ENCODE assay signal across 2 cellular contexts in the genomic region with DNA sequence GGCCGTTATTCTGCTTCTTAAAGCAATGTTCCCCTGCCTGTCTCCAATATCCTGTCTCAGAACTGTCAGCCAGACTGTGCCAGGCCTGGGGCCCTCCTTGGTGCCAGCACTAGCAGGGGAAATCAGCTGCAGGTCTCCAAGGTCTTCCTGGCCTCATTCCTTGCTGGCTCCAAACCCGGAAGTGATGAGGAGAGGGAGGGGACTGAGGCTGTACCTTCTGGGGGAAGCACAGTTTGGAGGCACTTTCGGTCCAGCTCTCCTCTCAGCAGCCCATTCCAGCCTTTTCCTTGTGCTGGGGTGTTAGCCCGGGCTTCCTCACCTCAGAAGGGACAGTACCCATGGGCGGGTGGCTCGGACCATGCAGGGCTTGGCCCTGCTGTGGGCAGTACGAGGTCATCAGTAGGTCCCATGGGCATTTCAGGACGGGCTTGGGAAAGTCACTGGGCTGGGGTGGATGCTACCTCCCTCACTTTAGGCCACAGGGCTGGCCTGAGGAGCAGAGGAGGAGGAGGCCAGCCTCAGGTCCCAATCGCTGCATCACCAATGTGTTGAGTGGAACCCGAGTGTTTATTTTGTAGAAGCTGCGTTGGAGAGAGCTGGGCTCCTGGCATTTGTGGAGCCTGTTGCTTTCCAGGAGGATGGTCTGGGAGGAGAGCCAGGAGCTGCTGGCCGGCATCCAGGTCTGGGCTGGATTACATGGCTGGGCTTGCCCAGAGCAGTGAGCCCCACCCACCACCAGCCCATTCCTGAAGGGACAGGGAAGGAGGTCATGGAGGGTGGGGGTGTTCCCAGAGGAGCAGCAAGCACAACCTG. TPM values are rescaled to one million over a fixed set of nuclear protein-coding genes. Genes with fewer than 3 reads are reported as not detected.
"Had no signal": no experiment of that assay in that cellular context is flagged by ENCODE, and none has a peak within 500 bp of the region (broad histone marks: within the 10 kb centered on the region; RNA-seq: fewer than 3 reads in every experiment).

No MANE protein-coding gene starts in this region.

RNA-seq across cellular contexts. Expression of gene RIMBP3B, which starts 52.7 kb away (rescaled TPM):
- total RNA-seq: osteoblast, RPMI7951 had no signal
